In genomic region chr16:20647736-20648135, GRCh38 we compare ENCODE assay signal across 1 cellular context.
TF ChIP-seq lines count a peak whose summit lies in the region.

No MANE protein-coding gene starts in this region.

TF ChIP-seq in GM23338, 12 proteins besides CTCF, POLR2A, EP300 and RAD21 (continued from another document):
- no peak for TF ChIP-seq ETS1 (IDR thresholded peaks at IDR 0.05)
- TF ChIP-seq JUNB (IDR thresholded peaks at IDR 0.05; ENCODE audit: unreplicated experiment): no peak
- TF ChIP-seq, protein P1, sequence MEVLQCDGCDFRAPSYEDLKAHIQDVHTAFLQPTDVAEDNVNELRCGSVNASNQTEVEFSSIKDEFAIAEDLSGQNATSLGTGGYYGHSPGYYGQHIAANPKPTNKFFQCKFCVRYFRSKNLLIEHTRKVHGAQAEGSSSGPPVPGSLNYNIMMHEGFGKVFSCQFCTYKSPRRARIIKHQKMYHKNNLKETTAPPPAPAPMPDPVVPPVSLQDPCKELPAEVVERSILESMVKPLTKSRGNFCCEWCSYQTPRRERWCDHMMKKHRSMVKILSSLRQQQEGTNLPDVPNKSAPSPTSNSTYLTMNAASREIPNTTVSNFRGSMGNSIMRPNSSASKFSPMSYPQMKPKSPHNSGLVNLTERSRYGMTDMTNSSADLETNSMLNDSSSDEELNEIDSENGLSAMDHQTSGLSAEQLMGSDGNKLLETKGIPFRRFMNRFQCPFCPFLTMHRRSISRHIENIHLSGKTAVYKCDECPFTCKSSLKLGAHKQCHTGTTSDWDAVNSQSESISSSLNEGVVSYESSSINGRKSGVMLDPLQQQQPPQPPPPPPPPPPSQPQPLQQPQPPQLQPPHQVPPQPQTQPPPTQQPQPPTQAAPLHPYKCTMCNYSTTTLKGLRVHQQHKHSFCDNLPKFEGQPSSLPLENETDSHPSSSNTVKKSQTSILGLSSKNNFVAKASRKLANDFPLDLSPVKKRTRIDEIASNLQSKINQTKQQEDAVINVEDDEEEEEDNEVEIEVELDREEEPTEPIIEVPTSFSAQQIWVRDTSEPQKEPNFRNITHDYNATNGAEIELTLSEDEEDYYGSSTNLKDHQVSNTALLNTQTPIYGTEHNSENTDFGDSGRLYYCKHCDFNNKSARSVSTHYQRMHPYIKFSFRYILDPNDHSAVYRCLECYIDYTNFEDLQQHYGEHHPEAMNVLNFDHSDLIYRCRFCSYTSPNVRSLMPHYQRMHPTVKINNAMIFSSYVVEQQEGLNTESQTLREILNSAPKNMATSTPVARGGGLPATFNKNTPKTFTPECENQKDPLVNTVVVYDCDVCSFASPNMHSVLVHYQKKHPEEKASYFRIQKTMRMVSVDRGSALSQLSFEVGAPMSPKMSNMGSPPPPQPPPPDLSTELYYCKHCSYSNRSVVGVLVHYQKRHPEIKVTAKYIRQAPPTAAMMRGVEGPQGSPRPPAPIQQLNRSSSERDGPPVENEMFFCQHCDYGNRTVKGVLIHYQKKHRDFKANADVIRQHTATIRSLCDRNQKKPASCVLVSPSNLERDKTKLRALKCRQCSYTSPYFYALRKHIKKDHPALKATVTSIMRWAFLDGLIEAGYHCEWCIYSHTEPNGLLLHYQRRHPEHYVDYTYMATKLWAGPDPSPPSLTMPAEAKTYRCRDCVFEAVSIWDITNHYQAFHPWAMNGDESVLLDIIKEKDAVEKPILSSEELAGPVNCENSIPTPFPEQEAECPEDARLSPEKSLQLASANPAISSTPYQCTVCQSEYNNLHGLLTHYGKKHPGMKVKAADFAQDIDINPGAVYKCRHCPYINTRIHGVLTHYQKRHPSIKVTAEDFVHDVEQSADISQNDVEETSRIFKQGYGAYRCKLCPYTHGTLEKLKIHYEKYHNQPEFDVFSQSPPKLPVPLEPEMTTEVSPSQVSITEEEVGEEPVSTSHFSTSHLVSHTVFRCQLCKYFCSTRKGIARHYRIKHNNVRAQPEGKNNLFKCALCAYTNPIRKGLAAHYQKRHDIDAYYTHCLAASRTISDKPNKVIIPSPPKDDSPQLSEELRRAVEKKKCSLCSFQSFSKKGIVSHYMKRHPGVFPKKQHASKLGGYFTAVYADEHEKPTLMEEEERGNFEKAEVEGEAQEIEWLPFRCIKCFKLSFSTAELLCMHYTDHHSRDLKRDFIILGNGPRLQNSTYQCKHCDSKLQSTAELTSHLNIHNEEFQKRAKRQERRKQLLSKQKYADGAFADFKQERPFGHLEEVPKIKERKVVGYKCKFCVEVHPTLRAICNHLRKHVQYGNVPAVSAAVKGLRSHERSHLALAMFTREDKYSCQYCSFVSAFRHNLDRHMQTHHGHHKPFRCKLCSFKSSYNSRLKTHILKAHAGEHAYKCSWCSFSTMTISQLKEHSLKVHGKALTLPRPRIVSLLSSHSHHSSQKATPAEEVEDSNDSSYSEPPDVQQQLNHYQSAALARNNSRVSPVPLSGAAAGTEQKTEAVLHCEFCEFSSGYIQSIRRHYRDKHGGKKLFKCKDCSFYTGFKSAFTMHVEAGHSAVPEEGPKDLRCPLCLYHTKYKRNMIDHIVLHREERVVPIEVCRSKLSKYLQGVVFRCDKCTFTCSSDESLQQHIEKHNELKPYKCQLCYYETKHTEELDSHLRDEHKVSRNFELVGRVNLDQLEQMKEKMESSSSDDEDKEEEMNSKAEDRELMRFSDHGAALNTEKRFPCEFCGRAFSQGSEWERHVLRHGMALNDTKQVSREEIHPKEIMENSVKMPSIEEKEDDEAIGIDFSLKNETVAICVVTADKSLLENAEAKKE (CRISPR knock-in tag; IDR thresholded peaks at IDR 0.05): no peak
- no peak for TF ChIP-seq EZH2phosphoT487 (IDR thresholded peaks at IDR 0.05; ENCODE audit: unreplicated experiment)
- TF ChIP-seq EZH2 (IDR thresholded peaks at IDR 0.05; ENCODE audit: low read depth, unreplicated experiment): no peak
- no peak for TF ChIP-seq STAT1 (IDR thresholded peaks at IDR 0.05; ENCODE audit: unreplicated experiment)
- TF ChIP-seq ZNF331 (CRISPR knock-in tag; IDR thresholded peaks at IDR 0.05; ENCODE audit: low read depth): no peak
- TF ChIP-seq NANOG (IDR thresholded peaks at IDR 0.05; ENCODE audit: borderline replicate concordance): no peak
- no peak for TF ChIP-seq POLR2AphosphoS5 (IDR thresholded peaks at IDR 0.05; ENCODE audit: low read depth)
- TF ChIP-seq ZNF114 (CRISPR knock-in tag; IDR thresholded peaks at IDR 0.05): no peak
